Comparison of ENCODE assay signal across 1 cellular context in the genomic region with DNA sequence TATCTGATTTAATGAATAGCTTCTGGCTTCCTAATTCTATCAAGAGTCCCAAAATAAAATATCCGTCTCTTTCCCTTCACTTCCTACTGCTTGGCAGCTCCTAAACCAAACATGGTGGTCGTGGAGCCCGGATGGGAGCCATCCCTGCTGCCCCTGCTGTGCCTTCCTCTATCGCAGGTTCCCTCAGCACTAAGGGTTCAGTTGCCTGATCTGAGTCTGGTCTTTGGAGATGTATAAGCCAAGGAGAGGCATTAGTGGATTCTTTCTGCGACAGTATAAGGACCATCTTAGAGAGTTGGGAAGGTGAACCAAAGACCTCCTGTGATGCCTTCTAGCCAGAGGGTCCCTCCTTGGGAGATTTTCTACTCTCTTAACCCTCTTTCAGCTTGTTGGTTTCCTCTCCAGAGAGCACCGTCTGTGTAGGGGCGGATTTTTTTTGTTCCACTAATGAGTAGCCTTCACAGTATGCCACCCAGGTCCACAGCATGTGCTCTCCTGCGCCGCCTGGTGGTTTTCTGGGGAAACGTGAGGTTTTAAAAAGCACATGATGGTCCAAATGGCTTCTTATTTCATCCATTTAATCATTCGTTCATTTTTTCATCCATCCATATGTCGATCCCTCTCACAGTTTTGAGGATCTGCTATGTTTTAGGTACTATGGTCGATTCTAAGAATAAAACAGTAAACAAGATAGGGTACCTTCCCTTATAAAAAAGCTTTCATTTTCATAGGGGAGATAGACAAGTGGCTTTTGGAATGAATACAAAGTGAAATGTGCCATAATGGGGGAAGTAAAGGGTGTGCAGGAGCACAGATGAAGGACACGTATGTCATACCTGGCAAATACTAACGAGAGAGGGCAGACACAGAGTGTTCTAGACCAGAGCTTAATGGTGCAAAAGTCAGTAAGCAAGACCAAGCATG.
TF ChIP-seq lines count a peak whose summit lies in the region.

No MANE protein-coding gene starts in this region.

TF ChIP-seq in K562, 482 proteins besides CTCF, POLR2A, EP300 and RAD21 (continued from another document and continues in another):
- peak; percentile 41; the same call in 1 of the 2 replicates for TF ChIP-seq L3MBTL2 (IDR thresholded peaks at IDR 0.05)
- TF ChIP-seq, protein P1, sequence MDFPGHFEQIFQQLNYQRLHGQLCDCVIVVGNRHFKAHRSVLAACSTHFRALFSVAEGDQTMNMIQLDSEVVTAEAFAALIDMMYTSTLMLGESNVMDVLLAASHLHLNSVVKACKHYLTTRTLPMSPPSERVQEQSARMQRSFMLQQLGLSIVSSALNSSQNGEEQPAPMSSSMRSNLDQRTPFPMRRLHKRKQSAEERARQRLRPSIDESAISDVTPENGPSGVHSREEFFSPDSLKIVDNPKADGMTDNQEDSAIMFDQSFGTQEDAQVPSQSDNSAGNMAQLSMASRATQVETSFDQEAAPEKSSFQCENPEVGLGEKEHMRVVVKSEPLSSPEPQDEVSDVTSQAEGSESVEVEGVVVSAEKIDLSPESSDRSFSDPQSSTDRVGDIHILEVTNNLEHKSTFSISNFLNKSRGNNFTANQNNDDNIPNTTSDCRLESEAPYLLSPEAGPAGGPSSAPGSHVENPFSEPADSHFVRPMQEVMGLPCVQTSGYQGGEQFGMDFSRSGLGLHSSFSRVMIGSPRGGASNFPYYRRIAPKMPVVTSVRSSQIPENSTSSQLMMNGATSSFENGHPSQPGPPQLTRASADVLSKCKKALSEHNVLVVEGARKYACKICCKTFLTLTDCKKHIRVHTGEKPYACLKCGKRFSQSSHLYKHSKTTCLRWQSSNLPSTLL (IDR thresholded peaks at IDR 0.05) = no peak
- TF ChIP-seq, protein P2, sequence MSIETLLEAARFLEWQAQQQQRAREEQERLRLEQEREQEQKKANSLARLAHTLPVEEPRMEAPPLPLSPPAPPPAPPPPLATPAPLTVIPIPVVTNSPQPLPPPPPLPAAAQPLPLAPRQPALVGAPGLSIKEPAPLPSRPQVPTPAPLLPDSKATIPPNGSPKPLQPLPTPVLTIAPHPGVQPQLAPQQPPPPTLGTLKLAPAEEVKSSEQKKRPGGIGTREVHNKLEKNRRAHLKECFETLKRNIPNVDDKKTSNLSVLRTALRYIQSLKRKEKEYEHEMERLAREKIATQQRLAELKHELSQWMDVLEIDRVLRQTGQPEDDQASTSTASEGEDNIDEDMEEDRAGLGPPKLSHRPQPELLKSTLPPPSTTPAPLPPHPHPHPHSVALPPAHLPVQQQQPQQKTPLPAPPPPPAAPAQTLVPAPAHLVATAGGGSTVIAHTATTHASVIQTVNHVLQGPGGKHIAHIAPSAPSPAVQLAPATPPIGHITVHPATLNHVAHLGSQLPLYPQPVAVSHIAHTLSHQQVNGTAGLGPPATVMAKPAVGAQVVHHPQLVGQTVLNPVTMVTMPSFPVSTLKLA (conservative IDR thresholded peaks at IDR 0.05) = 0 out of 4 replicates have a peak, but pooled peaks of 1 of the 2 experiments have one; percentile 20
- TF ChIP-seq, protein P3, sequence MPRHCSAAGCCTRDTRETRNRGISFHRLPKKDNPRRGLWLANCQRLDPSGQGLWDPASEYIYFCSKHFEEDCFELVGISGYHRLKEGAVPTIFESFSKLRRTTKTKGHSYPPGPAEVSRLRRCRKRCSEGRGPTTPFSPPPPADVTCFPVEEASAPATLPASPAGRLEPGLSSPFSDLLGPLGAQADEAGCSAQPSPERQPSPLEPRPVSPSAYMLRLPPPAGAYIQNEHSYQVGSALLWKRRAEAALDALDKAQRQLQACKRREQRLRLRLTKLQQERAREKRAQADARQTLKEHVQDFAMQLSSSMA (CRISPR knock-in tag; IDR thresholded peaks at IDR 0.05) = no peak
- no peak for TF ChIP-seq CBX2 (IDR thresholded peaks at IDR 0.05; ENCODE audit: insufficient read depth, low read length, poor library complexity, severe bottlenecking)
- no peak for TF ChIP-seq BRCA1 (IDR thresholded peaks at IDR 0.05)
- TF ChIP-seq BRCA1 (CRISPR knock-in tag; IDR thresholded peaks at IDR 0.05) = no peak
- TF ChIP-seq, protein P4, sequence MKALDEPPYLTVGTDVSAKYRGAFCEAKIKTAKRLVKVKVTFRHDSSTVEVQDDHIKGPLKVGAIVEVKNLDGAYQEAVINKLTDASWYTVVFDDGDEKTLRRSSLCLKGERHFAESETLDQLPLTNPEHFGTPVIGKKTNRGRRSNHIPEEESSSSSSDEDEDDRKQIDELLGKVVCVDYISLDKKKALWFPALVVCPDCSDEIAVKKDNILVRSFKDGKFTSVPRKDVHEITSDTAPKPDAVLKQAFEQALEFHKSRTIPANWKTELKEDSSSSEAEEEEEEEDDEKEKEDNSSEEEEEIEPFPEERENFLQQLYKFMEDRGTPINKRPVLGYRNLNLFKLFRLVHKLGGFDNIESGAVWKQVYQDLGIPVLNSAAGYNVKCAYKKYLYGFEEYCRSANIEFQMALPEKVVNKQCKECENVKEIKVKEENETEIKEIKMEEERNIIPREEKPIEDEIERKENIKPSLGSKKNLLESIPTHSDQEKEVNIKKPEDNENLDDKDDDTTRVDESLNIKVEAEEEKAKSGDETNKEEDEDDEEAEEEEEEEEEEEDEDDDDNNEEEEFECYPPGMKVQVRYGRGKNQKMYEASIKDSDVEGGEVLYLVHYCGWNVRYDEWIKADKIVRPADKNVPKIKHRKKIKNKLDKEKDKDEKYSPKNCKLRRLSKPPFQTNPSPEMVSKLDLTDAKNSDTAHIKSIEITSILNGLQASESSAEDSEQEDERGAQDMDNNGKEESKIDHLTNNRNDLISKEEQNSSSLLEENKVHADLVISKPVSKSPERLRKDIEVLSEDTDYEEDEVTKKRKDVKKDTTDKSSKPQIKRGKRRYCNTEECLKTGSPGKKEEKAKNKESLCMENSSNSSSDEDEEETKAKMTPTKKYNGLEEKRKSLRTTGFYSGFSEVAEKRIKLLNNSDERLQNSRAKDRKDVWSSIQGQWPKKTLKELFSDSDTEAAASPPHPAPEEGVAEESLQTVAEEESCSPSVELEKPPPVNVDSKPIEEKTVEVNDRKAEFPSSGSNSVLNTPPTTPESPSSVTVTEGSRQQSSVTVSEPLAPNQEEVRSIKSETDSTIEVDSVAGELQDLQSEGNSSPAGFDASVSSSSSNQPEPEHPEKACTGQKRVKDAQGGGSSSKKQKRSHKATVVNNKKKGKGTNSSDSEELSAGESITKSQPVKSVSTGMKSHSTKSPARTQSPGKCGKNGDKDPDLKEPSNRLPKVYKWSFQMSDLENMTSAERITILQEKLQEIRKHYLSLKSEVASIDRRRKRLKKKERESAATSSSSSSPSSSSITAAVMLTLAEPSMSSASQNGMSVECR (CRISPR knock-in tag; IDR thresholded peaks at IDR 0.05) = no peak
- no peak for TF ChIP-seq PTTG1 (tag; IDR thresholded peaks at IDR 0.05; ENCODE audit: low read depth)
- TF ChIP-seq, protein P5, sequence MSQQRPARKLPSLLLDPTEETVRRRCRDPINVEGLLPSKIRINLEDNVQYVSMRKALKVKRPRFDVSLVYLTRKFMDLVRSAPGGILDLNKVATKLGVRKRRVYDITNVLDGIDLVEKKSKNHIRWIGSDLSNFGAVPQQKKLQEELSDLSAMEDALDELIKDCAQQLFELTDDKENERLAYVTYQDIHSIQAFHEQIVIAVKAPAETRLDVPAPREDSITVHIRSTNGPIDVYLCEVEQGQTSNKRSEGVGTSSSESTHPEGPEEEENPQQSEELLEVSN (IDR thresholded peaks at IDR 0.05; ENCODE audit: borderline replicate concordance in 1 of 2, extremely low read depth in 1 of 2, insufficient read depth in 1 of 2, insufficient read length in 1 of 2, low read depth in 1 of 2, low read length in 1 of 2, poor library complexity in 1 of 2, severe bottlenecking in 1 of 2) = peak in 1 of 2 experiments; percentile 36
- TF ChIP-seq CEBPB (tag; IDR thresholded peaks at IDR 0.05) = no peak
- no peak for TF ChIP-seq FOXK2 (conservative IDR thresholded peaks at IDR 0.05 in 1 of 2, IDR thresholded peaks at IDR 0.05 in 1 of 2; ENCODE audit: low read depth in 2 of 2)
- no peak for TF ChIP-seq ZNF507 (tag; conservative IDR thresholded peaks at IDR 0.05)
- no peak for TF ChIP-seq ZFX (CRISPR knock-in tag; IDR thresholded peaks at IDR 0.05)
- TF ChIP-seq, protein P6, sequence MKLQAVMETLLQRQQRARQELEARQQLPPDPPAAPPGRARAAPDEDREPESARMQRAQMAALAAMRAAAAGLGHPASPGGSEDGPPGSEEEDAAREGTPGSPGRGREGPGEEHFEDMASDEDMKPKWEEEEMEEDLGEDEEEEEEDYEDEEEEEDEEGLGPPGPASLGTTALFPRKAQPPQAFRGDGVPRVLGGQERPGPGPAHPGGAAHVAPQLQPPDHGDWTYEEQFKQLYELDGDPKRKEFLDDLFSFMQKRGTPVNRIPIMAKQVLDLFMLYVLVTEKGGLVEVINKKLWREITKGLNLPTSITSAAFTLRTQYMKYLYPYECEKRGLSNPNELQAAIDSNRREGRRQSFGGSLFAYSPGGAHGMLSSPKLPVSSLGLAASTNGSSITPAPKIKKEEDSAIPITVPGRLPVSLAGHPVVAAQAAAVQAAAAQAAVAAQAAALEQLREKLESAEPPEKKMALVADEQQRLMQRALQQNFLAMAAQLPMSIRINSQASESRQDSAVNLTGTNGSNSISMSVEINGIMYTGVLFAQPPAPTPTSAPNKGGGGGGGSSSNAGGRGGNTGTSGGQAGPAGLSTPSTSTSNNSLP (IDR thresholded peaks at IDR 0.05; ENCODE audit: borderline replicate concordance, low read depth, low read length) = no peak
- no peak for TF ChIP-seq ATF1 (CRISPR knock-in tag; IDR thresholded peaks at IDR 0.05)
- no peak for TF ChIP-seq ATF1 (tag; IDR thresholded peaks at IDR 0.05)
- no peak for TF ChIP-seq PHB2 (IDR thresholded peaks at IDR 0.05; ENCODE audit: low read depth)
- peak; percentile 87 for TF ChIP-seq ZNF24 (IDR thresholded peaks at IDR 0.05)
- TF ChIP-seq COPS2 (conservative IDR thresholded peaks at IDR 0.05) = no peak
- TF ChIP-seq, protein P7, sequence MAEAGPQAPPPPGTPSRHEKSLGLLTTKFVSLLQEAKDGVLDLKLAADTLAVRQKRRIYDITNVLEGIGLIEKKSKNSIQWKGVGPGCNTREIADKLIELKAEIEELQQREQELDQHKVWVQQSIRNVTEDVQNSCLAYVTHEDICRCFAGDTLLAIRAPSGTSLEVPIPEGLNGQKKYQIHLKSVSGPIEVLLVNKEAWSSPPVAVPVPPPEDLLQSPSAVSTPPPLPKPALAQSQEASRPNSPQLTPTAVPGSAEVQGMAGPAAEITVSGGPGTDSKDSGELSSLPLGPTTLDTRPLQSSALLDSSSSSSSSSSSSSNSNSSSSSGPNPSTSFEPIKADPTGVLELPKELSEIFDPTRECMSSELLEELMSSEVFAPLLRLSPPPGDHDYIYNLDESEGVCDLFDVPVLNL (CRISPR knock-in tag; IDR thresholded peaks at IDR 0.05; ENCODE audit: low read depth) = no peak
- no peak for TF ChIP-seq MCM3 (IDR thresholded peaks at IDR 0.05)
- TF ChIP-seq, protein P8, sequence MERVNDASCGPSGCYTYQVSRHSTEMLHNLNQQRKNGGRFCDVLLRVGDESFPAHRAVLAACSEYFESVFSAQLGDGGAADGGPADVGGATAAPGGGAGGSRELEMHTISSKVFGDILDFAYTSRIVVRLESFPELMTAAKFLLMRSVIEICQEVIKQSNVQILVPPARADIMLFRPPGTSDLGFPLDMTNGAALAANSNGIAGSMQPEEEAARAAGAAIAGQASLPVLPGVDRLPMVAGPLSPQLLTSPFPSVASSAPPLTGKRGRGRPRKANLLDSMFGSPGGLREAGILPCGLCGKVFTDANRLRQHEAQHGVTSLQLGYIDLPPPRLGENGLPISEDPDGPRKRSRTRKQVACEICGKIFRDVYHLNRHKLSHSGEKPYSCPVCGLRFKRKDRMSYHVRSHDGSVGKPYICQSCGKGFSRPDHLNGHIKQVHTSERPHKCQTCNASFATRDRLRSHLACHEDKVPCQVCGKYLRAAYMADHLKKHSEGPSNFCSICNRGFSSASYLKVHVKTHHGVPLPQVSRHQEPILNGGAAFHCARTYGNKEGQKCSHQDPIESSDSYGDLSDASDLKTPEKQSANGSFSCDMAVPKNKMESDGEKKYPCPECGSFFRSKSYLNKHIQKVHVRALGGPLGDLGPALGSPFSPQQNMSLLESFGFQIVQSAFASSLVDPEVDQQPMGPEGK (CRISPR knock-in tag; IDR thresholded peaks at IDR 0.05; ENCODE audit: borderline replicate concordance) = 0 out of 2 replicates have a peak, but pooled peaks have one; percentile 32
- TF ChIP-seq, protein P9, sequence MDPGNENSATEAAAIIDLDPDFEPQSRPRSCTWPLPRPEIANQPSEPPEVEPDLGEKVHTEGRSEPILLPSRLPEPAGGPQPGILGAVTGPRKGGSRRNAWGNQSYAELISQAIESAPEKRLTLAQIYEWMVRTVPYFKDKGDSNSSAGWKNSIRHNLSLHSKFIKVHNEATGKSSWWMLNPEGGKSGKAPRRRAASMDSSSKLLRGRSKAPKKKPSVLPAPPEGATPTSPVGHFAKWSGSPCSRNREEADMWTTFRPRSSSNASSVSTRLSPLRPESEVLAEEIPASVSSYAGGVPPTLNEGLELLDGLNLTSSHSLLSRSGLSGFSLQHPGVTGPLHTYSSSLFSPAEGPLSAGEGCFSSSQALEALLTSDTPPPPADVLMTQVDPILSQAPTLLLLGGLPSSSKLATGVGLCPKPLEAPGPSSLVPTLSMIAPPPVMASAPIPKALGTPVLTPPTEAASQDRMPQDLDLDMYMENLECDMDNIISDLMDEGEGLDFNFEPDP (CRISPR knock-in tag; IDR thresholded peaks at IDR 0.05) = no peak
- TF ChIP-seq, protein P10, sequence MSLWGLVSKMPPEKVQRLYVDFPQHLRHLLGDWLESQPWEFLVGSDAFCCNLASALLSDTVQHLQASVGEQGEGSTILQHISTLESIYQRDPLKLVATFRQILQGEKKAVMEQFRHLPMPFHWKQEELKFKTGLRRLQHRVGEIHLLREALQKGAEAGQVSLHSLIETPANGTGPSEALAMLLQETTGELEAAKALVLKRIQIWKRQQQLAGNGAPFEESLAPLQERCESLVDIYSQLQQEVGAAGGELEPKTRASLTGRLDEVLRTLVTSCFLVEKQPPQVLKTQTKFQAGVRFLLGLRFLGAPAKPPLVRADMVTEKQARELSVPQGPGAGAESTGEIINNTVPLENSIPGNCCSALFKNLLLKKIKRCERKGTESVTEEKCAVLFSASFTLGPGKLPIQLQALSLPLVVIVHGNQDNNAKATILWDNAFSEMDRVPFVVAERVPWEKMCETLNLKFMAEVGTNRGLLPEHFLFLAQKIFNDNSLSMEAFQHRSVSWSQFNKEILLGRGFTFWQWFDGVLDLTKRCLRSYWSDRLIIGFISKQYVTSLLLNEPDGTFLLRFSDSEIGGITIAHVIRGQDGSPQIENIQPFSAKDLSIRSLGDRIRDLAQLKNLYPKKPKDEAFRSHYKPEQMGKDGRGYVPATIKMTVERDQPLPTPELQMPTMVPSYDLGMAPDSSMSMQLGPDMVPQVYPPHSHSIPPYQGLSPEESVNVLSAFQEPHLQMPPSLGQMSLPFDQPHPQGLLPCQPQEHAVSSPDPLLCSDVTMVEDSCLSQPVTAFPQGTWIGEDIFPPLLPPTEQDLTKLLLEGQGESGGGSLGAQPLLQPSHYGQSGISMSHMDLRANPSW (CRISPR knock-in tag; IDR thresholded peaks at IDR 0.05) = no peak
- no peak for TF ChIP-seq SOX6 (IDR thresholded peaks at IDR 0.05)
- TF ChIP-seq ZNF57 (CRISPR knock-in tag; IDR thresholded peaks at IDR 0.05) = no peak
- TF ChIP-seq PRMT5 (CRISPR knock-in tag; IDR thresholded peaks at IDR 0.05) = no peak
- no peak for TF ChIP-seq ZKSCAN3 (CRISPR knock-in tag; IDR thresholded peaks at IDR 0.05)
- TF ChIP-seq BRD4 (IDR thresholded peaks at IDR 0.05) = no peak
- TF ChIP-seq, protein P11, sequence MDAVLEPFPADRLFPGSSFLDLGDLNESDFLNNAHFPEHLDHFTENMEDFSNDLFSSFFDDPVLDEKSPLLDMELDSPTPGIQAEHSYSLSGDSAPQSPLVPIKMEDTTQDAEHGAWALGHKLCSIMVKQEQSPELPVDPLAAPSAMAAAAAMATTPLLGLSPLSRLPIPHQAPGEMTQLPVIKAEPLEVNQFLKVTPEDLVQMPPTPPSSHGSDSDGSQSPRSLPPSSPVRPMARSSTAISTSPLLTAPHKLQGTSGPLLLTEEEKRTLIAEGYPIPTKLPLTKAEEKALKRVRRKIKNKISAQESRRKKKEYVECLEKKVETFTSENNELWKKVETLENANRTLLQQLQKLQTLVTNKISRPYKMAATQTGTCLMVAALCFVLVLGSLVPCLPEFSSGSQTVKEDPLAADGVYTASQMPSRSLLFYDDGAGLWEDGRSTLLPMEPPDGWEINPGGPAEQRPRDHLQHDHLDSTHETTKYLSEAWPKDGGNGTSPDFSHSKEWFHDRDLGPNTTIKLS (IDR thresholded peaks at IDR 0.05; ENCODE audit: borderline replicate concordance, low read depth) = no peak
- TF ChIP-seq KLF16 (IDR thresholded peaks at IDR 0.05) = peak; percentile 62; the same call in 1 of the 2 replicates
